In genomic region chr11:67313125-67313890, GRCh38 we compare ENCODE assay signal across 12 cellular contexts. TPM values are rescaled to one million over a fixed set of nuclear protein-coding genes. Genes with fewer than 3 reads are reported as not detected.
DNase-seq lines count a peak whose midpoint lies in the region; ATAC-seq and TF ChIP-seq lines count a peak whose summit lies in the region.
"Had no signal": no experiment of that assay in that cellular context is flagged by ENCODE, and none has a peak within 500 bp of the region (broad histone marks: within the 10 kb centered on the region; RNA-seq: fewer than 3 reads in every experiment).

No MANE protein-coding gene starts in this region.

- H3K4me3 ChIP-seq in muscle layer of duodenum (ENCODE audit: low read depth in 1 of 2, low read length in 2 of 2): no peak overlapping the region
- no peak overlapping the region for H3K4me3 ChIP-seq in vagina
- H3K4me3 ChIP-seq: dorsolateral prefrontal cortex, gastrocnemius medialis, MG63 had no signal

- H3K36me3 Mint-ChIP-seq in activated naive CD8-positive, alpha-beta T cell treated with anti-CD3 and anti-CD28 coated beads, Interleukin-2, amount 10 ng/mL, durations not matched to agents 7 days and 5 days: peaks cover 1% of the 10 kb centered on the region

- peaks cover 2% of the 10 kb centered on the region for H3K27me3 Mint-ChIP-seq in activated naive CD8-positive, alpha-beta T cell treated with anti-CD3 and anti-CD28 coated beads, Interleukin-2, amount 10 ng/mL, durations not matched to agents 7 days and 5 days

- H3K4me1 Mint-ChIP-seq in activated naive CD8-positive, alpha-beta T cell treated with anti-CD3 and anti-CD28 coated beads, Interleukin-2, amount 10 ng/mL, durations not matched to agents 7 days and 5 days: peaks cover 24% of the 10 kb centered on the region

- peaks cover 6 to 25% of the 10 kb centered on the region in 2 donors for H3K36me3 ChIP-seq in muscle layer of duodenum (ENCODE audit: control insufficient read depth in 1 of 2, insufficient read depth in 2 of 2, low read length in 2 of 2)
- H3K36me3 ChIP-seq in vagina: peaks cover 0 to 9% of the 10 kb centered on the region in 2 donors
- H3K36me3 ChIP-seq: MG63 had no signal

- intact Hi-C loops in Right ventricle myocardium inferior (cut with DNase I) (no loop called here), left ventricle myocardium superior (cut with micrococcal nuclease) (no loop called here), vagina (cut with DNase I) (no loop called here), sciatic nerve (cut with DNase I) (no loop called here)

- no peak for TF ChIP-seq POLR2A in vagina (IDR thresholded peaks at IDR 0.05)

- H3K27ac ChIP-seq in muscle layer of duodenum (ENCODE audit: low read length): peak overlapping the region; percentile 4
- peak overlapping the region; percentile 81 for H3K27ac ChIP-seq in vagina
- H3K27ac ChIP-seq: gastrocnemius medialis had no signal

- DNase-seq in Right ventricle myocardium inferior (ENCODE audit: missing footprints): peak; percentile 45
- DNase-seq in left ventricle myocardium superior: no peak
- DNase-seq in activated naive CD8-positive, alpha-beta T cell treated with anti-CD3 and anti-CD28 coated beads, Interleukin-2, amount 10 ng/mL, durations not matched to agents 7 days and 5 days: no peak
- no peak for DNase-seq in vagina (ENCODE audit: extremely low spot score in 2 of 2)
- no peak for DNase-seq in sciatic nerve (ENCODE audit: low spot score)
- DNase-seq in dermis blood vessel endothelial cell: no peak
- DNase-seq: amygdala, dorsolateral prefrontal cortex, gastrocnemius medialis, MG63 had no signal

- TF ChIP-seq CTCF in vagina (IDR thresholded peaks at IDR 0.05): no peak

- H3K9me3 ChIP-seq in muscle layer of duodenum (ENCODE audit: control insufficient read depth in 1 of 2, low read length in 2 of 2) (no peaks in the 10 kb centered on the region), vagina (no peaks in the 10 kb centered on the region)
- H3K9me3 ChIP-seq: gastrocnemius medialis, MG63 had no signal

- no peak for ATAC-seq in Right ventricle myocardium inferior
- ATAC-seq in left ventricle myocardium superior: no peak
- no peak for ATAC-seq in activated naive CD8-positive, alpha-beta T cell treated with anti-CD3 and anti-CD28 coated beads, Interleukin-2, amount 10 ng/mL, durations not matched to agents 7 days and 5 days (ENCODE audit: low read depth)
- no peak for ATAC-seq in GM19463 (IDR thresholded peaks at IDR 0.05; ENCODE audit: unreplicated experiment)
- ATAC-seq in sciatic nerve: no peak
- ATAC-seq: gastrocnemius medialis had no signal

- POLR2A ChIA-PET in activated naive CD8-positive, alpha-beta T cell treated with anti-CD3 and anti-CD28 coated beads, Interleukin-2, amount 10 ng/mL, durations not matched to agents 7 days and 5 days (lab: Charles Lee): interaction anchor here (0.9 to 3.2 kb wide), 3 partner anchors 10 to 36 kb away, joined by 4 to 18 read pairs (median 5); partner anchors contain the start of genes ANKRD13D and SSH3

- H3K4me3 Mint-ChIP-seq in activated naive CD8-positive, alpha-beta T cell treated with anti-CD3 and anti-CD28 coated beads, Interleukin-2, amount 10 ng/mL, durations not matched to agents 7 days and 5 days: peak overlapping the region; percentile 28

- peak overlapping the region; percentile 73 for H3K27ac Mint-ChIP-seq in activated naive CD8-positive, alpha-beta T cell treated with anti-CD3 and anti-CD28 coated beads, Interleukin-2, amount 10 ng/mL, durations not matched to agents 7 days and 5 days

- H3K9me3 Mint-ChIP-seq in activated naive CD8-positive, alpha-beta T cell treated with anti-CD3 and anti-CD28 coated beads, Interleukin-2, amount 10 ng/mL, durations not matched to agents 7 days and 5 days: no peaks in the 10 kb centered on the region

- H3K27me3 ChIP-seq in muscle layer of duodenum (ENCODE audit: low read depth, low read length) (no peaks in the 10 kb centered on the region), vagina (no peaks in the 10 kb centered on the region)
- H3K27me3 ChIP-seq: dorsolateral prefrontal cortex, gastrocnemius medialis, MG63 had no signal

- H3K4me1 ChIP-seq in muscle layer of duodenum (ENCODE audit: control insufficient read depth in 1 of 2, insufficient read depth in 2 of 2, low read length in 2 of 2): peaks cover 0 to 6% of the 10 kb centered on the region in 2 donors
- peaks cover 37% of the 10 kb centered on the region for H3K4me1 ChIP-seq in vagina

RNA-seq across cellular contexts. Expression of gene SSH3, which starts 10.0 kb away (rescaled TPM):
- total RNA-seq in Right ventricle myocardium inferior (15.8 TPM), left ventricle myocardium superior (18.7 TPM), vagina (98.0 TPM), sciatic nerve (40.7 TPM), dermis blood vessel endothelial cell (15.6 and 19.7 TPM in 2 replicates)
- total RNA-seq in activated naive CD8-positive, alpha-beta T cell treated with anti-CD3 and anti-CD28 coated beads, Interleukin-2, amount 10 ng/mL, durations not matched to agents 7 days and 5 days: 10 to 100 TPM; 24.6 to 27.0 TPM

RNA-seq across cellular contexts. Expression of gene ANKRD13D, which starts 24.2 kb away (rescaled TPM):
- total RNA-seq in Right ventricle myocardium inferior (15.2 TPM), left ventricle myocardium superior (13.1 TPM), vagina (62.9 TPM), sciatic nerve (69.7 TPM), dermis blood vessel endothelial cell (29.1 and 32.3 TPM in 2 replicates)
- 100 to 1,000 TPM; 185 to 207 TPM for total RNA-seq in activated naive CD8-positive, alpha-beta T cell treated with anti-CD3 and anti-CD28 coated beads, Interleukin-2, amount 10 ng/mL, durations not matched to agents 7 days and 5 days

RNA-seq across cellular contexts. Expression of gene POLD4, which starts 40.0 kb away (rescaled TPM):
- total RNA-seq in Right ventricle myocardium inferior (49.7 TPM), left ventricle myocardium superior (40.3 TPM), vagina (80.0 TPM), sciatic nerve (43.5 TPM), dermis blood vessel endothelial cell (41.8 and 54.1 TPM in 2 replicates)
- 10 to 100 TPM; 73.2 to 78.2 TPM for total RNA-seq in activated naive CD8-positive, alpha-beta T cell treated with anti-CD3 and anti-CD28 coated beads, Interleukin-2, amount 10 ng/mL, durations not matched to agents 7 days and 5 days

RNA-seq across cellular contexts. Expression of gene GRK2, which starts 47.0 kb away (rescaled TPM):
- total RNA-seq in Right ventricle myocardium inferior: 54.1 TPM
- total RNA-seq in left ventricle myocardium superior: 56.8 TPM
- total RNA-seq in activated naive CD8-positive, alpha-beta T cell treated with anti-CD3 and anti-CD28 coated beads, Interleukin-2, amount 10 ng/mL, durations not matched to agents 7 days and 5 days: 100 to 1,000 TPM; 325 to 341 TPM
- total RNA-seq in vagina: 100 TPM
- 61.7 TPM for total RNA-seq in sciatic nerve
- total RNA-seq in dermis blood vessel endothelial cell: 40.0 and 56.8 TPM in 2 replicates
